In the genomic region with DNA sequence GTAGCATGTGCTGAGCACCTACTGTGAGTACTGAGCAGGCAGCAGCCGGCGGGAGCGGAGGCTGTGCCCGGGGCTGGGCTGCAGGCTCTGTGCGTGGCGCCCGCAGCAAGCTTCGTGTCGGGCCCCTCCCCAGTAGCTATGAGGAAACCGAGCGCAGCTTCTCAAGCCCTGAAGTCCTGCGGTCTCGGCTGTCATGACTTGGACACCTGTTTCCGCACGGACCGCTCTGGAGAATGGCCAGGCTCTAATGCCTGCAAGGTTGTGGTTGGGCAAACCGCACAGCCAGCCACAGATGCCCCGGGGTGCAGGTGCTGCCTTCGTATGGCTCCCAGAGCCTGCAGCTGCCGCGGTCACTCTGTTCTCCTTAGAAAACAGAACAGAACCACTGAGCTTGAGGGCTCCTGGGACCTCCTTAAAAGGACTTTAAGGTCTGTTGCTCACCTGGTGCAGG, we compare ENCODE assay signal across 10 cellular contexts. TPM values are rescaled to one million over a fixed set of nuclear protein-coding genes. Genes with fewer than 3 reads are reported as not detected.
DNase-seq lines count a peak whose midpoint lies in the region; ATAC-seq and TF ChIP-seq lines count a peak whose summit lies in the region.
"Had no signal": no experiment of that assay in that cellular context is flagged by ENCODE, and none has a peak within 500 bp of the region (broad histone marks: within the 10 kb centered on the region; RNA-seq: fewer than 3 reads in every experiment).

No MANE protein-coding gene starts in this region.

- H3K9ac ChIP-seq in neural progenitor cell = no peak overlapping the region

- intact Hi-C loops in Right ventricle myocardium inferior (cut with DNase I) = no loop called here
- intact Hi-C loops in activated CD8-positive, alpha-beta T cell treated with anti-CD3 and anti-CD28 coated beads for 36 hours (cut with micrococcal nuclease) = no loop called here
- intact Hi-C loops in uterus (cut with DNase I; ENCODE audit: low total_unique reads) = no loop called here

- H3K4me3 ChIP-seq in right atrium auricular region (no peak overlapping the region), uterus (no peak overlapping the region), neural progenitor cell (no peak overlapping the region)

- H3K4me1 ChIP-seq in right atrium auricular region (peaks cover 0 to 14% of the 10 kb centered on the region in 2 donors), uterus (no peaks in the 10 kb centered on the region), neural progenitor cell (no peaks in the 10 kb centered on the region)

- H3F3A ChIP-seq in neural progenitor cell (ENCODE audit: low read depth) = no peaks in the 10 kb centered on the region

- H3K4me1 Mint-ChIP-seq in activated CD8-positive, alpha-beta T cell treated with anti-CD3 and anti-CD28 coated beads for 36 hours (ENCODE audit: low read depth) = peaks cover 1% of the 10 kb centered on the region
- no peaks in the 10 kb centered on the region for H3K4me1 Mint-ChIP-seq in neural progenitor cell
- H3K4me1 Mint-ChIP-seq: brain had no signal

- ATAC-seq in Right ventricle myocardium inferior (no peak), HG03159 (IDR thresholded peaks at IDR 0.05; ENCODE audit: unreplicated experiment) (peak; percentile 57)
- ATAC-seq in activated CD8-positive, alpha-beta T cell treated with anti-CD3 and anti-CD28 coated beads for 36 hours = peak; percentile 30

- TF ChIP-seq CTCF in right atrium auricular region (IDR thresholded peaks at IDR 0.05) = no peak
- TF ChIP-seq CTCF in activated CD8-positive, alpha-beta T cell treated with anti-CD3 and anti-CD28 coated beads for 36 hours (IDR thresholded peaks at IDR 0.05) = no peak
- TF ChIP-seq CTCF in uterus (IDR thresholded peaks at IDR 0.05) = no peak
- TF ChIP-seq CTCF in neural progenitor cell (IDR thresholded peaks at IDR 0.05) = no peak

- POLR2A ChIA-PET in activated CD8-positive, alpha-beta T cell treated with anti-CD3 and anti-CD28 coated beads for 36 hours (lab: Charles Lee) = interaction anchor here (1.3 kb wide), 1 partner anchor 13 kb away, joined by 4 read pairs; no protein-coding TSS in a partner anchor

- H3K36me3 Mint-ChIP-seq in activated CD8-positive, alpha-beta T cell treated with anti-CD3 and anti-CD28 coated beads for 36 hours (ENCODE audit: low read depth) = peaks cover 18% of the 10 kb centered on the region
- H3K36me3 Mint-ChIP-seq in neural progenitor cell = peaks cover 19% of the 10 kb centered on the region

- H3K27me3 ChIP-seq in right atrium auricular region (no peaks in the 10 kb centered on the region), uterus (no peaks in the 10 kb centered on the region), neural progenitor cell (no peaks in the 10 kb centered on the region)

- peaks cover 100% of the 10 kb centered on the region for H3K36me3 ChIP-seq in right atrium auricular region
- no peaks in the 10 kb centered on the region for H3K36me3 ChIP-seq in uterus
- H3K36me3 ChIP-seq in neural progenitor cell = no peaks in the 10 kb centered on the region

- H3K9me3 Mint-ChIP-seq in activated CD8-positive, alpha-beta T cell treated with anti-CD3 and anti-CD28 coated beads for 36 hours = no peaks in the 10 kb centered on the region
- peaks cover 2% of the 10 kb centered on the region for H3K9me3 Mint-ChIP-seq in neural progenitor cell
- H3K9me3 Mint-ChIP-seq: brain; CD4-positive, CD25-positive, alpha-beta regulatory T cell had no signal

- no peak overlapping the region for H2AFZ ChIP-seq in neural progenitor cell (replicated peaks)

- no peak overlapping the region for H3K27ac Mint-ChIP-seq in activated CD8-positive, alpha-beta T cell treated with anti-CD3 and anti-CD28 coated beads for 36 hours
- no peak overlapping the region for H3K27ac Mint-ChIP-seq in neural progenitor cell

- DNase-seq in Right ventricle myocardium inferior (ENCODE audit: missing footprints) (peak; percentile 66), right atrium auricular region (ENCODE audit: low spot score) (no peak), uterus (peak; percentile 10), neural progenitor cell (ENCODE audit: low spot score) (no peak), kidney glomerular epithelial cell (lab: John Stamatoyannopoulos, UW) (no peak)
- DNase-seq in activated CD8-positive, alpha-beta T cell treated with anti-CD3 and anti-CD28 coated beads for 36 hours = no peak
- DNase-seq in stimulated activated CD4-positive, alpha-beta T cell treated with anti-CD3 and anti-CD28 coated beads, Interleukin-2, amount 100 ng/mL, for 48 hours = no peak
- DNase-seq: CD4-positive, CD25-positive, alpha-beta regulatory T cell had no signal

- CTCF ChIA-PET in activated CD8-positive, alpha-beta T cell treated with anti-CD3 and anti-CD28 coated beads for 36 hours (lab: Charles Lee) = no interaction called here

- H3K27ac ChIP-seq in right atrium auricular region (no peak overlapping the region), uterus (no peak overlapping the region), neural progenitor cell (no peak overlapping the region)

- H4K20me1 ChIP-seq in neural progenitor cell (ENCODE audit: low read depth) = peaks cover 3% of the 10 kb centered on the region

- TF ChIP-seq POLR2A in uterus (IDR thresholded peaks at IDR 0.05) = no peak

- no peaks in the 10 kb centered on the region for H3K27me3 Mint-ChIP-seq in activated CD8-positive, alpha-beta T cell treated with anti-CD3 and anti-CD28 coated beads for 36 hours
- H3K27me3 Mint-ChIP-seq in neural progenitor cell (ENCODE audit: insufficient read depth, low read depth) = no peaks in the 10 kb centered on the region
- H3K27me3 Mint-ChIP-seq: brain; CD4-positive, CD25-positive, alpha-beta regulatory T cell had no signal

- no peaks in the 10 kb centered on the region for H3K79me2 ChIP-seq in neural progenitor cell (ENCODE audit: low read depth)

- H3K9me3 ChIP-seq in right atrium auricular region (no peaks in the 10 kb centered on the region), uterus (no peaks in the 10 kb centered on the region), neural progenitor cell (ENCODE audit: low read depth) (no peaks in the 10 kb centered on the region)

- H3K4me3 Mint-ChIP-seq in activated CD8-positive, alpha-beta T cell treated with anti-CD3 and anti-CD28 coated beads for 36 hours = no peak overlapping the region
- H3K4me3 Mint-ChIP-seq in neural progenitor cell = no peak overlapping the region
- H3K4me3 Mint-ChIP-seq: brain had no signal

- no peak overlapping the region for H3K4me2 ChIP-seq in neural progenitor cell

RNA-seq across cellular contexts. Expression of a gene that starts 33.7 kb away (rescaled TPM):
- 174 TPM for total RNA-seq in Right ventricle myocardium inferior
- total RNA-seq in right atrium auricular region = 100 to 1,000 TPM; 145 to 174 TPM
- total RNA-seq in activated CD8-positive, alpha-beta T cell treated with anti-CD3 and anti-CD28 coated beads for 36 hours = 10 to 100 TPM; 26.1 to 26.5 TPM
- 10 to 100 TPM; 26.2 to 87.9 (median 49.8) TPM for total RNA-seq in uterus
- total RNA-seq in neural progenitor cell (ENCODE audit: low replicate concordance) = 40.9 and 76.7 TPM in 2 replicates

Comparison
In these comparisons a context has a peak if more than half of its experiments do, and no peak if none do; other contexts are left out.
1. DNase-seq: peak in Right ventricle myocardium inferior (single experiment) and uterus (2 of 2); none in right atrium auricular region (single experiment), activated CD8-positive, alpha-beta T cell treated with anti-CD3 and anti-CD28 coated beads for 36 hours (single experiment), stimulated activated CD4-positive, alpha-beta T cell treated with anti-CD3 and anti-CD28 coated beads, Interleukin-2, amount 100 ng/mL, for 48 hours (0 of 2), neural progenitor cell (single experiment) and kidney glomerular epithelial cell (single experiment).